1 cellular context compared by ENCODE assay signal in the genomic region with DNA sequence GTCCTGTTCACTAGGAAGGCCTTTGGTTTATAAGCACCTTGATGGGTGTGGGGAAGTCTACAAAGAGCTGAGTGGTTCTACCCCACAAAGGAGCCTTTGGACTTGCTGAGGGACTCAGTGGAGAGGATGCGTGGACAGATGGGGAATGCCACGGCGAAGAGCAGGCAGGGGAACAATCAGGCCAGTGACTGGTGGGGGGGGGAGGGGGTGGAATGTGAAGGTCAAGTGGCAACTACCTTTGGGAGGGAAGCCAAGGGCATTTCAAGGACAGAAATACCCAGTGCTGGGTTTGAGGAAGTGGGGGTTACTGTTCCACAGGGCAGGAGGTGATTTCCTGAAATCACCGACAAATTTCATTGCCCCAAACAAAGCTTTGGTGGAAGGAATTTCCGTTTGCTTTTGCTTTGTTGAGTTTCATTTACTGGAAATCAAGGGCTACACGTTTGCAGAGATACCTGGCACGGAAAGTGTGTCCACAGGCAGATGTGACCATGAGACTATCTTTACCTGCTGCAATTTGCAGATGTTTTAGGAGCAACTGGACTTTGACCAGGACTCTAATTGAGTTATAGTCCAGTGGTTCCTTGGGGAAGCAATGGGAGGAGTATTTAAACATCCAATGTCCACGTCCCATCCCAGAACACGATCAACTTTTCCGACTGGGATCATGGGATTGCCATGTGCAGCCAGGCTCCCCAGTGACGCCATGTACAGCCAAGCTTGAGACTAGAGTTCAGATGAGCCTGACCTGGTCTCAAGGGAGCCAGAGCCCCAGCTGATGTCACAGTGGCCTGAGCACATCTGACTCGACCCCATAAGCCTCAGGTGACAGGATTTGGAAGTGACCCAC.
A peak's percentile ranks its signal among the peaks of the same experiment; 100 is the strongest.
TF ChIP-seq lines count a peak whose summit lies in the region.

No MANE protein-coding gene starts in this region.

TF ChIP-seq in HepG2, 621 proteins besides CTCF, POLR2A, EP300 and RAD21 (continued from another document and continues in another):
- TF ChIP-seq, protein P1, sequence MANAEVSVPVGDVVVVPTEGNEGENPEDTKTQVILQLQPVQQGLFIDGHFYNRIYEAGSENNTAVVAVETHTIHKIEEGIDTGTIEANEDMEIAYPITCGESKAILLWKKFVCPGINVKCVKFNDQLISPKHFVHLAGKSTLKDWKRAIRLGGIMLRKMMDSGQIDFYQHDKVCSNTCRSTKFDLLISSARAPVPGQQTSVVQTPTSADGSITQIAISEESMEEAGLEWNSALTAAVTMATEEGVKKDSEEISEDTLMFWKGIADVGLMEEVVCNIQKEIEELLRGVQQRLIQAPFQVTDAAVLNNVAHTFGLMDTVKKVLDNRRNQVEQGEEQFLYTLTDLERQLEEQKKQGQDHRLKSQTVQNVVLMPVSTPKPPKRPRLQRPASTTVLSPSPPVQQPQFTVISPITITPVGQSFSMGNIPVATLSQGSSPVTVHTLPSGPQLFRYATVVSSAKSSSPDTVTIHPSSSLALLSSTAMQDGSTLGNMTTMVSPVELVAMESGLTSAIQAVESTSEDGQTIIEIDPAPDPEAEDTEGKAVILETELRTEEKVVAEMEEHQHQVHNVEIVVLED (CRISPR knock-in tag; IDR thresholded peaks at IDR 0.05; ENCODE audit: borderline replicate concordance): no peak
- TF ChIP-seq POLR2G (IDR thresholded peaks at IDR 0.05; ENCODE audit: low read depth, low read length): peak; percentile 55; the same call in 1 of the 2 replicates
- no peak for TF ChIP-seq ZNF720 (CRISPR knock-in tag; IDR thresholded peaks at IDR 0.05)
- no peak for TF ChIP-seq ZNF776 (CRISPR knock-in tag; IDR thresholded peaks at IDR 0.05)
- TF ChIP-seq PPARG (CRISPR knock-in tag; conservative IDR thresholded peaks at IDR 0.05): no peak
- no peak for TF ChIP-seq ZNF235 (CRISPR knock-in tag; IDR thresholded peaks at IDR 0.05; ENCODE audit: borderline replicate concordance)
- TF ChIP-seq, protein P2, sequence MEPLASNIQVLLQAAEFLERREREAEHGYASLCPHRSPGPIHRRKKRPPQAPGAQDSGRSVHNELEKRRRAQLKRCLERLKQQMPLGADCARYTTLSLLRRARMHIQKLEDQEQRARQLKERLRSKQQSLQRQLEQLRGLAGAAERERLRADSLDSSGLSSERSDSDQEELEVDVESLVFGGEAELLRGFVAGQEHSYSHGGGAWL (CRISPR knock-in tag; IDR thresholded peaks at IDR 0.05): 0 out of 2 replicates have a peak, but pooled peaks have one; percentile 30
- no peak for TF ChIP-seq PLRG1 (conservative IDR thresholded peaks at IDR 0.05)
- TF ChIP-seq ZNF263 (CRISPR knock-in tag; IDR thresholded peaks at IDR 0.05): no peak
- TF ChIP-seq FOXM1 (CRISPR knock-in tag; IDR thresholded peaks at IDR 0.05): no peak
- TF ChIP-seq PRPF4 (IDR thresholded peaks at IDR 0.05; ENCODE audit: low read depth, low read length, poor library complexity, severe bottlenecking): no peak
- no peak for TF ChIP-seq SMAD3 (CRISPR knock-in tag; IDR thresholded peaks at IDR 0.05)
- TF ChIP-seq KDM6A (CRISPR knock-in tag; IDR thresholded peaks at IDR 0.05; ENCODE audit: low read depth): no peak; the same call in 1 of the 2 replicates
- TF ChIP-seq ZNF225 (CRISPR knock-in tag; IDR thresholded peaks at IDR 0.05): no peak
- TF ChIP-seq, protein P3, sequence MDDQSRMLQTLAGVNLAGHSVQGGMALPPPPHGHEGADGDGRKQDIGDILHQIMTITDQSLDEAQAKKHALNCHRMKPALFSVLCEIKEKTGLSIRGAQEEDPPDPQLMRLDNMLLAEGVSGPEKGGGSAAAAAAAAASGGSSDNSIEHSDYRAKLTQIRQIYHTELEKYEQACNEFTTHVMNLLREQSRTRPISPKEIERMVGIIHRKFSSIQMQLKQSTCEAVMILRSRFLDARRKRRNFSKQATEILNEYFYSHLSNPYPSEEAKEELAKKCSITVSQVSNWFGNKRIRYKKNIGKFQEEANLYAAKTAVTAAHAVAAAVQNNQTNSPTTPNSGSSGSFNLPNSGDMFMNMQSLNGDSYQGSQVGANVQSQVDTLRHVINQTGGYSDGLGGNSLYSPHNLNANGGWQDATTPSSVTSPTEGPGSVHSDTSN (CRISPR knock-in tag; IDR thresholded peaks at IDR 0.05; ENCODE audit: borderline replicate concordance): no peak
- TF ChIP-seq MIXL1 (CRISPR knock-in tag; IDR thresholded peaks at IDR 0.05): peak; percentile 94
- TF ChIP-seq MIER3 (CRISPR knock-in tag; IDR thresholded peaks at IDR 0.05; ENCODE audit: borderline replicate concordance): no peak; the same call in 1 of the 2 replicates
- TF ChIP-seq NR3C1 (CRISPR knock-in tag; IDR thresholded peaks at IDR 0.05): no peak
- no peak for TF ChIP-seq PAX8 (CRISPR knock-in tag; IDR thresholded peaks at IDR 0.05; ENCODE audit: borderline replicate concordance)
- TF ChIP-seq ZNF20 (CRISPR knock-in tag; IDR thresholded peaks at IDR 0.05): no peak
- TF ChIP-seq CHD2 (IDR thresholded peaks at IDR 0.05; ENCODE audit: low read depth, low read length): no peak
- TF ChIP-seq ZNF343 (CRISPR knock-in tag; IDR thresholded peaks at IDR 0.05): no peak
- TF ChIP-seq ZNF496 (CRISPR knock-in tag; IDR thresholded peaks at IDR 0.05; ENCODE audit: insufficient replicate concordance): no peak
- no peak for TF ChIP-seq FOXJ3 (CRISPR knock-in tag; IDR thresholded peaks at IDR 0.05; ENCODE audit: borderline replicate concordance)
- peak; percentile 33; the same call in 1 of the 2 replicates for TF ChIP-seq CEBPG (CRISPR knock-in tag; IDR thresholded peaks at IDR 0.05)
- TF ChIP-seq, protein P4, sequence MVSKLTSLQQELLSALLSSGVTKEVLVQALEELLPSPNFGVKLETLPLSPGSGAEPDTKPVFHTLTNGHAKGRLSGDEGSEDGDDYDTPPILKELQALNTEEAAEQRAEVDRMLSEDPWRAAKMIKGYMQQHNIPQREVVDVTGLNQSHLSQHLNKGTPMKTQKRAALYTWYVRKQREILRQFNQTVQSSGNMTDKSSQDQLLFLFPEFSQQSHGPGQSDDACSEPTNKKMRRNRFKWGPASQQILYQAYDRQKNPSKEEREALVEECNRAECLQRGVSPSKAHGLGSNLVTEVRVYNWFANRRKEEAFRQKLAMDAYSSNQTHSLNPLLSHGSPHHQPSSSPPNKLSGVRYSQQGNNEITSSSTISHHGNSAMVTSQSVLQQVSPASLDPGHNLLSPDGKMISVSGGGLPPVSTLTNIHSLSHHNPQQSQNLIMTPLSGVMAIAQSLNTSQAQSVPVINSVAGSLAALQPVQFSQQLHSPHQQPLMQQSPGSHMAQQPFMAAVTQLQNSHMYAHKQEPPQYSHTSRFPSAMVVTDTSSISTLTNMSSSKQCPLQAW (CRISPR knock-in tag; IDR thresholded peaks at IDR 0.05): peak; percentile 50; the same call in 1 of the 2 replicates
- TF ChIP-seq CEBPB (IDR thresholded peaks at IDR 0.05; ENCODE audit: borderline replicate concordance, low read depth, low read length): no peak
- TF ChIP-seq ZNF766 (CRISPR knock-in tag; IDR thresholded peaks at IDR 0.05; ENCODE audit: borderline replicate concordance): no peak
- TF ChIP-seq HDAC2 (CRISPR knock-in tag; IDR thresholded peaks at IDR 0.05): peak; percentile 65
- TF ChIP-seq ZNF614 (CRISPR knock-in tag; IDR thresholded peaks at IDR 0.05; ENCODE audit: borderline replicate concordance): no peak
- peak; percentile 38; the same call in 1 of the 2 replicates for TF ChIP-seq SSRP1 (CRISPR knock-in tag; IDR thresholded peaks at IDR 0.05)
- no peak for TF ChIP-seq REL (CRISPR knock-in tag; conservative IDR thresholded peaks at IDR 0.05)
- TF ChIP-seq JUNB (CRISPR knock-in tag; IDR thresholded peaks at IDR 0.05; ENCODE audit: borderline replicate concordance): peak; percentile 52; the same call in 1 of the 2 replicates
- no peak for TF ChIP-seq ZNF737 (CRISPR knock-in tag; IDR thresholded peaks at IDR 0.05; ENCODE audit: borderline replicate concordance)
- TF ChIP-seq FOXC1 (CRISPR knock-in tag; IDR thresholded peaks at IDR 0.05; ENCODE audit: borderline replicate concordance): 0 out of 2 replicates have a peak, but pooled peaks have one; percentile 13
- no peak for TF ChIP-seq JUN (CRISPR knock-in tag; IDR thresholded peaks at IDR 0.05)
- TF ChIP-seq, protein P5, sequence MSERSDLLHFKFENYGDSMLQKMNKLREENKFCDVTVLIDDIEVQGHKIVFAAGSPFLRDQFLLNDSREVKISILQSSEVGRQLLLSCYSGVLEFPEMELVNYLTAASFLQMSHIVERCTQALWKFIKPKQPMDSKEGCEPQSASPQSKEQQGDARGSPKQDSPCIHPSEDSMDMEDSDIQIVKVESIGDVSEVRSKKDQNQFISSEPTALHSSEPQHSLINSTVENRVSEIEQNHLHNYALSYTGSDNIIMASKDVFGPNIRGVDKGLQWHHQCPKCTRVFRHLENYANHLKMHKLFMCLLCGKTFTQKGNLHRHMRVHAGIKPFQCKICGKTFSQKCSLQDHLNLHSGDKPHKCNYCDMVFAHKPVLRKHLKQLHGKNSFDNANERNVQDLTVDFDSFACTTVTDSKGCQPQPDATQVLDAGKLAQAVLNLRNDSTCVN (CRISPR knock-in tag; IDR thresholded peaks at IDR 0.05; ENCODE audit: borderline replicate concordance): no peak
- no peak for TF ChIP-seq GABPB1 (CRISPR knock-in tag; IDR thresholded peaks at IDR 0.05)
- TF ChIP-seq MEIS2 (CRISPR knock-in tag; IDR thresholded peaks at IDR 0.05): no peak
- no peak for TF ChIP-seq SMC3 (IDR thresholded peaks at IDR 0.05; ENCODE audit: low read length)
- TF ChIP-seq ZNF703 (CRISPR knock-in tag; IDR thresholded peaks at IDR 0.05; ENCODE audit: borderline replicate concordance): 0 out of 2 replicates have a peak, but pooled peaks have one; percentile 42
- TF ChIP-seq, protein P6, sequence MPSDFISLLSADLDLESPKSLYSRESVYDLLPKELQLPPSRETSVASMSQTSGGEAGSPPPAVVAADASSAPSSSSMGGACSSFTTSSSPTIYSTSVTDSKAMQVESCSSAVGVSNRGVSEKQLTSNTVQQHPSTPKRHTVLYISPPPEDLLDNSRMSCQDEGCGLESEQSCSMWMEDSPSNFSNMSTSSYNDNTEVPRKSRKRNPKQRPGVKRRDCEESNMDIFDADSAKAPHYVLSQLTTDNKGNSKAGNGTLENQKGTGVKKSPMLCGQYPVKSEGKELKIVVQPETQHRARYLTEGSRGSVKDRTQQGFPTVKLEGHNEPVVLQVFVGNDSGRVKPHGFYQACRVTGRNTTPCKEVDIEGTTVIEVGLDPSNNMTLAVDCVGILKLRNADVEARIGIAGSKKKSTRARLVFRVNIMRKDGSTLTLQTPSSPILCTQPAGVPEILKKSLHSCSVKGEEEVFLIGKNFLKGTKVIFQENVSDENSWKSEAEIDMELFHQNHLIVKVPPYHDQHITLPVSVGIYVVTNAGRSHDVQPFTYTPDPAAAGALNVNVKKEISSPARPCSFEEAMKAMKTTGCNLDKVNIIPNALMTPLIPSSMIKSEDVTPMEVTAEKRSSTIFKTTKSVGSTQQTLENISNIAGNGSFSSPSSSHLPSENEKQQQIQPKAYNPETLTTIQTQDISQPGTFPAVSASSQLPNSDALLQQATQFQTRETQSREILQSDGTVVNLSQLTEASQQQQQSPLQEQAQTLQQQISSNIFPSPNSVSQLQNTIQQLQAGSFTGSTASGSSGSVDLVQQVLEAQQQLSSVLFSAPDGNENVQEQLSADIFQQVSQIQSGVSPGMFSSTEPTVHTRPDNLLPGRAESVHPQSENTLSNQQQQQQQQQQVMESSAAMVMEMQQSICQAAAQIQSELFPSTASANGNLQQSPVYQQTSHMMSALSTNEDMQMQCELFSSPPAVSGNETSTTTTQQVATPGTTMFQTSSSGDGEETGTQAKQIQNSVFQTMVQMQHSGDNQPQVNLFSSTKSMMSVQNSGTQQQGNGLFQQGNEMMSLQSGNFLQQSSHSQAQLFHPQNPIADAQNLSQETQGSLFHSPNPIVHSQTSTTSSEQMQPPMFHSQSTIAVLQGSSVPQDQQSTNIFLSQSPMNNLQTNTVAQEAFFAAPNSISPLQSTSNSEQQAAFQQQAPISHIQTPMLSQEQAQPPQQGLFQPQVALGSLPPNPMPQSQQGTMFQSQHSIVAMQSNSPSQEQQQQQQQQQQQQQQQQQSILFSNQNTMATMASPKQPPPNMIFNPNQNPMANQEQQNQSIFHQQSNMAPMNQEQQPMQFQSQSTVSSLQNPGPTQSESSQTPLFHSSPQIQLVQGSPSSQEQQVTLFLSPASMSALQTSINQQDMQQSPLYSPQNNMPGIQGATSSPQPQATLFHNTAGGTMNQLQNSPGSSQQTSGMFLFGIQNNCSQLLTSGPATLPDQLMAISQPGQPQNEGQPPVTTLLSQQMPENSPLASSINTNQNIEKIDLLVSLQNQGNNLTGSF (CRISPR knock-in tag; IDR thresholded peaks at IDR 0.05): no peak
- peak; percentile 29 to 58; a peak in 1 of 4 replicates for TF ChIP-seq NR2F1 (CRISPR knock-in tag; IDR thresholded peaks at IDR 0.05)
- TF ChIP-seq AGO2 (optimal IDR thresholded peaks at IDR 0.05; ENCODE audit: low read depth, low read length): no peak
- no peak for TF ChIP-seq DNMT3B (CRISPR knock-in tag; conservative IDR thresholded peaks at IDR 0.05)
- TF ChIP-seq ZFP62 (CRISPR knock-in tag; IDR thresholded peaks at IDR 0.05): no peak
- no peak; the same call in 1 of the 2 replicates for TF ChIP-seq MEF2D (CRISPR knock-in tag; IDR thresholded peaks at IDR 0.05)
- TF ChIP-seq, protein P7, sequence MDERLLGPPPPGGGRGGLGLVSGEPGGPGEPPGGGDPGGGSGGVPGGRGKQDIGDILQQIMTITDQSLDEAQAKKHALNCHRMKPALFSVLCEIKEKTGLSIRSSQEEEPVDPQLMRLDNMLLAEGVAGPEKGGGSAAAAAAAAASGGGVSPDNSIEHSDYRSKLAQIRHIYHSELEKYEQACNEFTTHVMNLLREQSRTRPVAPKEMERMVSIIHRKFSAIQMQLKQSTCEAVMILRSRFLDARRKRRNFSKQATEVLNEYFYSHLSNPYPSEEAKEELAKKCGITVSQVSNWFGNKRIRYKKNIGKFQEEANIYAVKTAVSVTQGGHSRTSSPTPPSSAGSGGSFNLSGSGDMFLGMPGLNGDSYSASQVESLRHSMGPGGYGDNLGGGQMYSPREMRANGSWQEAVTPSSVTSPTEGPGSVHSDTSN (CRISPR knock-in tag; IDR thresholded peaks at IDR 0.05): no peak
- TF ChIP-seq MTF1 (CRISPR knock-in tag; IDR thresholded peaks at IDR 0.05): no peak
- TF ChIP-seq, protein P8, sequence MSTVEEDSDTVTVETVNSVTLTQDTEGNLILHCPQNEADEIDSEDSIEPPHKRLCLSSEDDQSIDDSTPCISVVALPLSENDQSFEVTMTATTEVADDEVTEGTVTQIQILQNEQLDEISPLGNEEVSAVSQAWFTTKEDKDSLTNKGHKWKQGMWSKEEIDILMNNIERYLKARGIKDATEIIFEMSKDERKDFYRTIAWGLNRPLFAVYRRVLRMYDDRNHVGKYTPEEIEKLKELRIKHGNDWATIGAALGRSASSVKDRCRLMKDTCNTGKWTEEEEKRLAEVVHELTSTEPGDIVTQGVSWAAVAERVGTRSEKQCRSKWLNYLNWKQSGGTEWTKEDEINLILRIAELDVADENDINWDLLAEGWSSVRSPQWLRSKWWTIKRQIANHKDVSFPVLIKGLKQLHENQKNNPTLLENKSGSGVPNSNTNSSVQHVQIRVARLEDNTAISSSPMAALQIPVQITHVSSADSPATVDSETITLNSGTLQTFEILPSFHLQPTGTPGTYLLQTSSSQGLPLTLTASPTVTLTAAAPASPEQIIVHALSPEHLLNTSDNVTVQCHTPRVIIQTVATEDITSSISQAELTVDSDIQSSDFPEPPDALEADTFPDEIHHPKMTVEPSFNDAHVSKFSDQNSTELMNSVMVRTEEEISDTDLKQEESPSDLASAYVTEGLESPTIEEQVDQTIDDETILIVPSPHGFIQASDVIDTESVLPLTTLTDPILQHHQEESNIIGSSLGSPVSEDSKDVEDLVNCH (CRISPR knock-in tag; IDR thresholded peaks at IDR 0.05): no peak
- TF ChIP-seq, protein P9, sequence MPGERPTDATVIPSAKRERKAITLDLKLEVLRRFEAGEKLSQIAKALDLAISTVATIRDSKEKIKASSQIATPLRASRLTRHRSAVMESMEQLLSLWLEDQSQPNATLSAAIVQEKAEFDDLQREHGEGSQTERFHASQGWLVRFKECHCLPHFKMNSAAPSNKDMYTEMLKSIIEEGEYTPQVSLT (CRISPR knock-in tag; IDR thresholded peaks at IDR 0.05; ENCODE audit: borderline replicate concordance, low read depth): 0 out of 2 replicates have a peak, but pooled peaks have one; percentile 69
- TF ChIP-seq POGZ (CRISPR knock-in tag; IDR thresholded peaks at IDR 0.05): no peak
